ENCODE assay signal across 1 cellular context in genomic region chr1:15799928-15800835, GRCh38.
A peak's percentile ranks its signal among the peaks of the same experiment; 100 is the strongest.
TF ChIP-seq lines count a peak whose summit lies in the region.

No MANE protein-coding gene starts in this region.

TF ChIP-seq in HepG2, 621 proteins besides CTCF, POLR2A, EP300 and RAD21 (continued from another document and continues in another):
- TF ChIP-seq, protein P1, sequence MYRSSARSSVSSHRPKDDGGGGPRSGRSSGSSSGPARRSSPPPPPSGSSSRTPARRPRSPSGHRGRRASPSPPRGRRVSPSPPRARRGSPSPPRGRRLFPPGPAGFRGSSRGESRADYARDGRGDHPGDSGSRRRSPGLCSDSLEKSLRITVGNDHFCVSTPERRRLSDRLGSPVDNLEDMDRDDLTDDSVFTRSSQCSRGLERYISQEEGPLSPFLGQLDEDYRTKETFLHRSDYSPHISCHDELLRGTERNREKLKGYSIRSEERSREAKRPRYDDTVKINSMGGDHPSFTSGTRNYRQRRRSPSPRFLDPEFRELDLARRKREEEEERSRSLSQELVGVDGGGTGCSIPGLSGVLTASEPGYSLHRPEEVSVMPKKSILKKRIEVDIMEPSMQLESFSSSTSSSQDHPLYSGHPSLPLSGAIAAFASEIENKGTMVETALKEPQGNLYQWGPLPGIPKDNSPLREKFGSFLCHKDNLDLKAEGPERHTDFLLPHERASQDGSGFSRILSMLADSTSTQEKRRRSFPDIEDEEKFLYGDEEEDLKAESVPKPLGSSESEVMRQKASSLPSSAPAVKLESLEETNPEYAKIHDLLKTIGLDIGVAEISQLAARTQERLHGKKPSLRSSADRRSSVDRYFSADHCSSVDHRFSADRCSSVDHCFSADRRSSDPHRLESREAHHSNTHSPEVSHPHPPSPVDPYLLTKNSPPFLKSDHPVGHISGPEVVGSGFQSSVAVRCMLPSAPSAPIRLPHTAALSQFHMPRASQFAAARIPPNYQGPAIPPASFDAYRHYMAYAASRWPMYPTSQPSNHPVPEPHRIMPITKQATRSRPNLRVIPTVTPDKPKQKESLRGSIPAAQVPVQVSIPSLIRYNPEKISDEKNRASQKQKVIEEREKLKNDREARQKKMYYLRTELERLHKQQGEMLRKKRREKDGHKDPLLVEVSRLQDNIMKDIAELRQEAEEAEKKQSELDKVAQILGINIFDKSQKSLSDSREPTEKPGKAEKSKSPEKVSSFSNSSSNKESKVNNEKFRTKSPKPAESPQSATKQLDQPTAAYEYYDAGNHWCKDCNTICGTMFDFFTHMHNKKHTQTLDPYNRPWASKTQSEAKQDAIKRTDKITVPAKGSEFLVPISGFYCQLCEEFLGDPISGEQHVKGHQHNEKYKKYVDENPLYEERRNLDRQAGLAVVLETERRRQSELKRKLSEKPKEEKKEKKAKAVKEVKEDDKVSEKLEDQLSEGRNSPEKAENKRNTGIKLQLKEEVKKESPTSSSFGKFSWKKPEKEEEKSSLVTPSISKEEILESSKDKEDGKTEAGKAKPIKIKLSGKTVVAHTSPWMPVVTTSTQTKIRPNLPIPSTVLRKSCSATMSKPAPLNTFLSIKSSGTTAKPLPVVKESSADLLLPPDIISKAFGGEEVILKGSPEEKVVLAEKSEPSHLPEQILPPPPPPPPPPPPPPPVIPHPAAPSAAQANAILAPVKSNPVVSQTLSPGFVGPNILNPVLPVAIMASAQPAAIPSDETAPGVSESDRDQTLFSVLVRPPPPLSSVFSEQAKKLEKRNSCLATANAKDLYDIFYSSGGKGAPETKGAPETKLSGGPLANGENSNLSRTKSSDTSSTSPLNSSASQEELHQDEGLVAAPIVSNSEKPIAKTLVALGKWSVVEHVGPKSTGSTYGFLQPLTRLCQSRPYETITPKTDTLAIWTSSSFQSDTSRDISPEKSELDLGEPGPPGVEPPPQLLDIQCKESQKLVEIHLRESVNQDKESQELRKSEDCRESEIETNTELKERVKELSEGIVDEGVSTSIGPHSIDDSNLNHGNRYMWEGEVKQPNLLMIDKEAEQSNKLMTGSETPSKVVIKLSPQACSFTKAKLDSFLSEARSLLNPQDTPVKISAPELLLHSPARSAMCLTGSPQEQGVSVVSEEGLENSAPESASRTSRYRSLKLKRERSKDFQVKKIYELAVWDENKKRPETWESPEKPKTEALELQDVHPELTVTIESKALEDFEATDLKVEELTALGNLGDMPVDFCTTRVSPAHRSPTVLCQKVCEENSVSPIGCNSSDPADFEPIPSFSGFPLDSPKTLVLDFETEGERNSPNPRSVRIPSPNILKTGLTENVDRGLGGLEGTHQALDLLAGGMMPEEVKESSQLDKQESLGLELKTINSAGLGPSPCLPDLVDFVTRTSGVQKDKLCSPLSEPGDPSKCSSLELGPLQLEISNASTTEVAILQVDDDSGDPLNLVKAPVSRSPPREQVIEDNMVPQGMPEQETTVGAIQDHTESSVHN (CRISPR knock-in tag; IDR thresholded peaks at IDR 0.05), result no peak
- no peak for TF ChIP-seq SOX6 (IDR thresholded peaks at IDR 0.05)
- peak; percentile 90 for TF ChIP-seq SOX6 (CRISPR knock-in tag; IDR thresholded peaks at IDR 0.05)
- no peak; the same call in 1 of the 2 replicates for TF ChIP-seq ZNF761 (CRISPR knock-in tag; conservative IDR thresholded peaks at IDR 0.05)
- peak; percentile 67 for TF ChIP-seq ZNF503 (CRISPR knock-in tag; IDR thresholded peaks at IDR 0.05)
- TF ChIP-seq HNRNPL (IDR thresholded peaks at IDR 0.05; ENCODE audit: low read depth, low read length), result peak; percentile 61; the same call in 1 of the 2 replicates
- TF ChIP-seq ZNF670 (CRISPR knock-in tag; IDR thresholded peaks at IDR 0.05; ENCODE audit: borderline replicate concordance), result peak; percentile 79; the same call in 1 of the 2 replicates
- no peak for TF ChIP-seq ATAD3A (CRISPR knock-in tag; IDR thresholded peaks at IDR 0.05)
- TF ChIP-seq SOX13 (IDR thresholded peaks at IDR 0.05), result peak; percentile 14; the same call in 1 of the 2 replicates
- TF ChIP-seq SOX13 (CRISPR knock-in tag; conservative IDR thresholded peaks at IDR 0.05 in 1 of 2, IDR thresholded peaks at IDR 0.05 in 1 of 2), result peak in 1 of 2 experiments; percentile 65; a peak in 2 of 4 replicates
- peak; percentile 28; the same call in 1 of the 2 replicates for TF ChIP-seq ZNF121 (CRISPR knock-in tag; IDR thresholded peaks at IDR 0.05)
- TF ChIP-seq, protein P2, sequence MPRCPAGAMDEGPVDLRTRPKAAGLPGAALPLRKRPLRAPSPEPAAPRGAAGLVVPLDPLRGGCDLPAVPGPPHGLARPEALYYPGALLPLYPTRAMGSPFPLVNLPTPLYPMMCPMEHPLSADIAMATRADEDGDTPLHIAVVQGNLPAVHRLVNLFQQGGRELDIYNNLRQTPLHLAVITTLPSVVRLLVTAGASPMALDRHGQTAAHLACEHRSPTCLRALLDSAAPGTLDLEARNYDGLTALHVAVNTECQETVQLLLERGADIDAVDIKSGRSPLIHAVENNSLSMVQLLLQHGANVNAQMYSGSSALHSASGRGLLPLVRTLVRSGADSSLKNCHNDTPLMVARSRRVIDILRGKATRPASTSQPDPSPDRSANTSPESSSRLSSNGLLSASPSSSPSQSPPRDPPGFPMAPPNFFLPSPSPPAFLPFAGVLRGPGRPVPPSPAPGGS (CRISPR knock-in tag; IDR thresholded peaks at IDR 0.05), result peak; percentile 55; the same call in 1 of the 2 replicates
- peak; percentile 12; the same call in 1 of the 2 replicates for TF ChIP-seq TAF1 (CRISPR knock-in tag; IDR thresholded peaks at IDR 0.05)
- 0 out of 2 replicates have a peak, but pooled peaks have one; percentile 43 for TF ChIP-seq DMAP1 (CRISPR knock-in tag; IDR thresholded peaks at IDR 0.05)
- no peak for TF ChIP-seq THAP8 (CRISPR knock-in tag; IDR thresholded peaks at IDR 0.05; ENCODE audit: borderline replicate concordance)
- TF ChIP-seq ZBTB3 (CRISPR knock-in tag; IDR thresholded peaks at IDR 0.05; ENCODE audit: borderline replicate concordance, low read depth), result peak; percentile 99
- TF ChIP-seq EEA1 (CRISPR knock-in tag; IDR thresholded peaks at IDR 0.05; ENCODE audit: borderline replicate concordance), result no peak
- no peak for TF ChIP-seq GPBP1L1 (CRISPR knock-in tag; IDR thresholded peaks at IDR 0.05)
- TF ChIP-seq KDM6A (CRISPR knock-in tag; IDR thresholded peaks at IDR 0.05; ENCODE audit: low read depth), result peak; percentile 74
- no peak for TF ChIP-seq ZNF282 (IDR thresholded peaks at IDR 0.05; ENCODE audit: partially characterized antibody)
- TF ChIP-seq PLRG1 (conservative IDR thresholded peaks at IDR 0.05), result no peak
- TF ChIP-seq KLF15 (CRISPR knock-in tag; IDR thresholded peaks at IDR 0.05; ENCODE audit: borderline replicate concordance), result no peak; the same call in 1 of the 2 replicates
- peak; percentile 72; the same call in 1 of the 2 replicates for TF ChIP-seq MAX (IDR thresholded peaks at IDR 0.05)
- TF ChIP-seq RNF2 (conservative IDR thresholded peaks at IDR 0.05; ENCODE audit: low read depth), result no peak
- TF ChIP-seq SNAPC4 (CRISPR knock-in tag; IDR thresholded peaks at IDR 0.05), result peak; percentile 77; the same call in 1 of the 2 replicates
- no peak for TF ChIP-seq RFX3 (CRISPR knock-in tag; IDR thresholded peaks at IDR 0.05)
- no peak for TF ChIP-seq ZNF367 (CRISPR knock-in tag; IDR thresholded peaks at IDR 0.05; ENCODE audit: borderline replicate concordance)
- 0 out of 2 replicates have a peak, but pooled peaks have one; percentile 5 for TF ChIP-seq ATF7 (IDR thresholded peaks at IDR 0.05)
- peak; percentile 83 for TF ChIP-seq ATF7 (CRISPR knock-in tag; IDR thresholded peaks at IDR 0.05)
- TF ChIP-seq, protein P3, sequence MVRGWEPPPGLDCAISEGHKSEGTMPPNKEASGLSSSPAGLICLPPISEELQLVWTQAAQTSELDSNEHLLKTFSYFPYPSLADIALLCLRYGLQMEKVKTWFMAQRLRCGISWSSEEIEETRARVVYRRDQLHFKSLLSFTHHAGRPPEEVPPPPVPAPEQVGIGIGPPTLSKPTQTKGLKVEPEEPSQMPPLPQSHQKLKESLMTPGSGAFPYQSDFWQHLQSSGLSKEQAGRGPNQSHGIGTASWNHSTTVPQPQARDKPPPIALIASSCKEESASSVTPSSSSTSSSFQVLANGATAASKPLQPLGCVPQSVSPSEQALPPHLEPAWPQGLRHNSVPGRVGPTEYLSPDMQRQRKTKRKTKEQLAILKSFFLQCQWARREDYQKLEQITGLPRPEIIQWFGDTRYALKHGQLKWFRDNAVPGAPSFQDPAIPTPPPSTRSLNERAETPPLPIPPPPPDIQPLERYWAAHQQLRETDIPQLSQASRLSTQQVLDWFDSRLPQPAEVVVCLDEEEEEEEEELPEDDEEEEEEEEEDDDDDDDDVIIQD (CRISPR knock-in tag; IDR thresholded peaks at IDR 0.05; ENCODE audit: low read depth), result 0 out of 2 replicates have a peak, but pooled peaks have one; percentile 34
- TF ChIP-seq MLX (CRISPR knock-in tag; IDR thresholded peaks at IDR 0.05), result peak; percentile 74
- peak; percentile 64; the same call in 1 of the 2 replicates for TF ChIP-seq RFXAP (CRISPR knock-in tag; IDR thresholded peaks at IDR 0.05; ENCODE audit: borderline replicate concordance)
- TF ChIP-seq ZNF572 (CRISPR knock-in tag; IDR thresholded peaks at IDR 0.05), result 0 out of 2 replicates have a peak, but pooled peaks have one; percentile 19
- peak; percentile 100 for TF ChIP-seq ZNF768 (CRISPR knock-in tag; IDR thresholded peaks at IDR 0.05)
- peak; percentile 64 for TF ChIP-seq HMG20B (CRISPR knock-in tag; conservative IDR thresholded peaks at IDR 0.05)
